Comparison of ENCODE assay signal across 22 cellular contexts in genomic region chr9:68502279-68502678, GRCh38. TPM values are rescaled to one million over a fixed set of nuclear protein-coding genes. Genes with fewer than 3 reads are reported as not detected.
"Had no signal": no experiment of that assay in that cellular context is flagged by ENCODE, and none has a peak within 500 bp of the region (broad histone marks: within the 10 kb centered on the region; RNA-seq: fewer than 3 reads in every experiment).

No MANE protein-coding gene starts in this region.

- ATAC-seq: activated CD4-positive, alpha-beta T cell treated with anti-CD3 and anti-CD28 coated beads for 36 hours; activated T-helper 17 cell treated with anti-CD3 and anti-CD28 coated beads, Interleukin-2, amount 50 U/mL, for 72 hours; effector memory CD8-positive, alpha-beta T cell; foreskin keratinocyte; natural killer cell; psoas muscle; sciatic nerve; WTC11 had no signal

- H3K27me3 ChIP-seq: foreskin keratinocyte, ovary had no signal

- H3K4me3 ChIP-seq: ovary, psoas muscle, SK-N-MC had no signal

- DNase-seq: activated CD4-positive, alpha-beta T cell treated with anti-CD3 and anti-CD28 coated beads for 36 hours; activated CD4-positive, alpha-beta T cell treated with anti-CD3 and anti-CD28 coated beads, Interleukin-2, amount 50 U/mL, for 48 hours; activated naive CD4-positive, alpha-beta T cell treated with anti-CD3 and anti-CD28 coated beads, Interleukin-2, amount 10 ng/mL, durations not matched to agents 7 days and 5 days; effector memory CD8-positive, alpha-beta T cell; foreskin keratinocyte; mesenchymal stem cell; natural killer cell; ovary; psoas muscle; stimulated activated CD8-positive, alpha-beta memory T cell treated with anti-CD3 and anti-CD28 coated beads, Interleukin-4, amount 100 ng/mL, for 48 hours; stimulated activated naive CD4-positive, alpha-beta T cell; substantia nigra had no signal

- H3K27ac ChIP-seq: foreskin keratinocyte, ovary, psoas muscle, SK-N-MC had no signal

- H3K9me3 ChIP-seq: ovary, psoas muscle had no signal

- H3K4me1 ChIP-seq: foreskin keratinocyte had no signal

- H3K36me3 ChIP-seq: ovary had no signal

RNA-seq across cellular contexts. Expression of gene TMEM252, which starts 38.4 kb away (rescaled TPM):
- total RNA-seq: activated CD4-positive, alpha-beta T cell treated with anti-CD3 and anti-CD28 coated beads for 36 hours; activated T-helper 17 cell treated with anti-CD3 and anti-CD28 coated beads, Interleukin-2, amount 50 U/mL, for 72 hours; bronchial epithelial cell; dermis microvascular lymphatic vessel endothelial cell; fibroblast of lung; foreskin keratinocyte; kidney epithelial cell; lower leg skin; mucosa of gallbladder; natural killer cell; psoas muscle; sciatic nerve; WTC11 had no signal
- polyA plus RNA-seq: fibroblast of lung, foreskin keratinocyte, ovary, psoas muscle had no signal
